In genomic region chr13:43908156-43909126, GRCh38 we compare ENCODE assay signal across 8 cellular contexts. TPM values are rescaled to one million over a fixed set of nuclear protein-coding genes. Genes with fewer than 3 reads are reported as not detected.
DNase-seq lines count a peak whose midpoint lies in the region; ATAC-seq, FAIRE-seq and TF ChIP-seq lines count a peak whose summit lies in the region.

No MANE protein-coding gene starts in this region.

- DNase-seq in activated naive CD4-positive, alpha-beta T cell treated with anti-CD3 and anti-CD28 coated beads for 36 hours = peak; percentile 5
- DNase-seq in activated naive CD4-positive, alpha-beta T cell treated with Interleukin-2 at 50 U/mL for 16 hours = no peak
- DNase-seq in NCI-H1092 (lab: John Stamatoyannopoulos, UW) (peak; percentile 6), astrocyte of the cerebellum (ENCODE audit: low read depth) (peak; percentile 42), stromal cell of bone marrow (ENCODE audit: low read depth) (peak; percentile 45), islet precursor cell (no peak)

- no peak overlapping the region for H3K4me3 ChIP-seq in astrocyte of the cerebellum (ENCODE audit: low read depth, low read length)

- H3K9me3 Mint-ChIP-seq in activated naive CD4-positive, alpha-beta T cell treated with anti-CD3 and anti-CD28 coated beads for 36 hours = no peaks in the 10 kb centered on the region

- H3K27ac Mint-ChIP-seq in activated naive CD4-positive, alpha-beta T cell treated with anti-CD3 and anti-CD28 coated beads for 36 hours = no peak overlapping the region

- peak; percentile 22 for TF ChIP-seq CTCF in astrocyte of the cerebellum (IDR thresholded peaks at IDR 0.05; ENCODE audit: low read depth, low read length, missing control alignments)

- H3K27me3 Mint-ChIP-seq in activated naive CD4-positive, alpha-beta T cell treated with anti-CD3 and anti-CD28 coated beads for 36 hours (ENCODE audit: low read depth) = peaks cover 17% of the 10 kb centered on the region

- FAIRE-seq in islet of Langerhans (lab: Jason Lieb, UNC) = peak; percentile 99

- intact Hi-C loops in activated naive CD4-positive, alpha-beta T cell treated with anti-CD3 and anti-CD28 coated beads for 36 hours (cut with micrococcal nuclease) = loop anchor here (1.0 to 10.0 kb wide), 7 partner anchors 234 to 1066 kb away; no protein-coding TSS in a partner anchor

- CTCF ChIA-PET in activated naive CD4-positive, alpha-beta T cell treated with anti-CD3 and anti-CD28 coated beads for 36 hours (lab: Charles Lee) = interaction anchor here (0.6 to 7.8 kb wide), 29 partner anchors 9 to 1257 kb away, joined by 3 to 113 read pairs (median 4); no protein-coding TSS in a partner anchor

- ATAC-seq in HG02642 (IDR thresholded peaks at IDR 0.05; ENCODE audit: poor library complexity, unreplicated experiment) = no peak

- no peaks in the 10 kb centered on the region for H3K36me3 Mint-ChIP-seq in activated naive CD4-positive, alpha-beta T cell treated with anti-CD3 and anti-CD28 coated beads for 36 hours (ENCODE audit: low read depth)

- H3K4me1 Mint-ChIP-seq in activated naive CD4-positive, alpha-beta T cell treated with anti-CD3 and anti-CD28 coated beads for 36 hours (ENCODE audit: low read depth) = peaks cover 7% of the 10 kb centered on the region

- in situ Hi-C loops in astrocyte of the cerebellum (cut with HindIII; ENCODE audit: low sequenced_read_pairs) = loop anchor here (25.0 kb wide), 1 partner anchor 1054 kb away; no protein-coding TSS in a partner anchor

- no peak overlapping the region for H3K4me3 Mint-ChIP-seq in activated naive CD4-positive, alpha-beta T cell treated with anti-CD3 and anti-CD28 coated beads for 36 hours

RNA-seq across cellular contexts. Expression of gene LACC1, which starts 28.7 kb away (rescaled TPM):
- 1 to 10 TPM; 2.3 to 3.1 TPM for total RNA-seq in activated naive CD4-positive, alpha-beta T cell treated with anti-CD3 and anti-CD28 coated beads for 36 hours

RNA-seq across cellular contexts. Expression of gene CCDC122, which starts 28.9 kb away (rescaled TPM):
- 1 to 10 TPM; 2.1 to 2.2 TPM for total RNA-seq in activated naive CD4-positive, alpha-beta T cell treated with anti-CD3 and anti-CD28 coated beads for 36 hours

Comparison
In these comparisons a context has a peak if more than half of its experiments do, and no peak if none do; other contexts are left out.
1. DNase-seq: peak in activated naive CD4-positive, alpha-beta T cell treated with anti-CD3 and anti-CD28 coated beads for 36 hours (single experiment), NCI-H1092 (single experiment), astrocyte of the cerebellum (single experiment) and stromal cell of bone marrow (single experiment); none in activated naive CD4-positive, alpha-beta T cell treated with Interleukin-2 at 50 U/mL for 16 hours (single experiment) and islet precursor cell (single experiment).